9 cellular contexts compared by ENCODE assay signal in the genomic region with DNA sequence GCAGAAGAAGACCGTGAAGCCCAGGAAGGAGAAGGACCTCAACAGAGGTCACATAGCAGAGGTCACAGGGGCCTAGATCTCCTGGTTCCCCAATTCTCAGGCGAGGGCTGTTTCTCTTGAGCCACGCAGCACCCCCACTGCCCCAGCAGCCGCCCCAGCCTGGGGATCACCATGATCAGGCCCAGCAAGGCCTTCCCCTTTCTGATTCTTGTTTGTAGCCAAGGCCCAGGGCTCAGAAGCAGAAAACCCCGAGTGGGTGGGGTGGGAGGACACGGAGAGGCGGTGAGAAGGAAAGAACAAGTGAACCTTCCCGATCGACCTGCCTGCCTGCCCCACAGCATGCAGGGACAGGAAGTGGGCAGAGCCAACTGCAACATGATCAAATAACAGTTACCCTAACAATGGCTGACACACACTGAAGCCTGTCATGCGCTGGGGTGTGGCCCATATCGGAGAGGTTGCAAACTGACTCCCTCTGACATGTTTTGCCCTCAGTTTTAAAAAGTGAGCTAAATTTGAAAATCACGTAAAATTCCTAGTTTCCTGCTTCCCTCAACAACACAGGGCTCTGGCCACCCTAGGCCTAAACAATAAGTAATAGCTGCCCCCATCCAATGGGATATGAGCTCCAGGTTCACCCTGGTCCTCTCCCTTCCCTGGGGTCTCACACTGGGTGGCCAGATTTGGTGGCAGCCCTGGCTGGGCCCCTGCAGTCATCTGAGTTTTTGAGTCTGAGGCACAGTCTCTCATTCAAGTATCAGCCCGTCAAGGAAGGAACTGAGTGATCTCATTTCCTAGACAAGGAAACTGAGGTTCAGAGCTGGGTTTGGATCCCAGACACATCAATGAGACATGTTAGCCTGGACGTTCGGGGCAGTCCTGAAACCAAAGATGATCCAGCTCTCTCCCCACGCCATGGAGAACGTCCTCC. TPM values are rescaled to one million over a fixed set of nuclear protein-coding genes. Genes with fewer than 3 reads are reported as not detected.
DNase-seq lines count a peak whose midpoint lies in the region; ATAC-seq and TF ChIP-seq lines count a peak whose summit lies in the region.
"Had no signal": no experiment of that assay in that cellular context is flagged by ENCODE, and none has a peak within 500 bp of the region (broad histone marks: within the 10 kb centered on the region; RNA-seq: fewer than 3 reads in every experiment).

No MANE protein-coding gene starts in this region.

- DNase-seq in activated B cell treated with CpG ODN at 0.5 μM for 24 hours (peak; percentile 61), NCI-H524 treated with DMSO at 0.1 percent for 48 hours (lab: John Stamatoyannopoulos, UW) (no peak), HAP-1 (ENCODE audit: low spot score in 2 of 2) (no peak)
- DNase-seq in central memory CD8-positive, alpha-beta T cell (ENCODE audit: low spot score in 2 of 2): peak; percentile 47 to 68
- peak; percentile 78 for DNase-seq in stimulated activated naive B cell treated with anti-CD40 and anti-IgM and Interleukin-4, amounts not matched to agents 10 μg/mL and 1 μg/mL and 100 μg/mL, for 72 hours

- POLR2A ChIA-PET in activated B cell treated with CpG ODN at 0.5 μM for 24 hours (lab: Charles Lee): interaction anchor here (0.6 to 1.1 kb wide), 3 partner anchors 19 to 959 kb away, joined by 3 to 5 read pairs (median 3); partner anchors contain the start of gene STAU1

- peak overlapping the region; percentile 69 for H3K9ac ChIP-seq in mucosa of stomach (ENCODE audit: low read length)

- H3K36me3 Mint-ChIP-seq in activated B cell treated with CpG ODN at 0.5 μM for 24 hours (ENCODE audit: low read depth): peaks cover 32% of the 10 kb centered on the region
- H3K36me3 Mint-ChIP-seq in central memory CD8-positive, alpha-beta T cell (ENCODE audit: insufficient read depth): peaks cover 10% of the 10 kb centered on the region
- H3K36me3 Mint-ChIP-seq in stimulated activated naive B cell treated with anti-CD40 and anti-IgM and Interleukin-4, amounts not matched to agents 10 μg/mL and 1 μg/mL and 100 μg/mL, for 72 hours: peaks cover 41 to 45% of the 10 kb centered on the region in 2 donors

- peaks cover 77% of the 10 kb centered on the region for H3K4me1 ChIP-seq in mucosa of stomach (ENCODE audit: control insufficient read depth, insufficient read depth, low read length)
- H3K4me1 ChIP-seq in HAP-1: peaks cover 4% of the 10 kb centered on the region; the same call in 1 of the 2 replicates

- intact Hi-C loops in activated B cell treated with CpG ODN at 0.5 μM for 24 hours (cut with micrococcal nuclease): loop anchor here (1.0 kb wide), 1 partner anchor 35 kb away; no protein-coding TSS in a partner anchor

- peaks cover 48% of the 10 kb centered on the region for H3K4me1 Mint-ChIP-seq in activated B cell treated with CpG ODN at 0.5 μM for 24 hours
- H3K4me1 Mint-ChIP-seq in central memory CD8-positive, alpha-beta T cell: peaks cover 68% of the 10 kb centered on the region
- H3K4me1 Mint-ChIP-seq in stimulated activated naive B cell treated with anti-CD40 and anti-IgM and Interleukin-4, amounts not matched to agents 10 μg/mL and 1 μg/mL and 100 μg/mL, for 72 hours: peaks cover 42 to 74% of the 10 kb centered on the region in 2 donors

- H3K4me3 ChIP-seq in mucosa of stomach (ENCODE audit: low read length): no peak overlapping the region
- H3K4me3 ChIP-seq in HAP-1: no peak overlapping the region
- H3K4me3 ChIP-seq: body of pancreas had no signal

- ATAC-seq in GM18867 (IDR thresholded peaks at IDR 0.05; ENCODE audit: unreplicated experiment): peak; percentile 73
- ATAC-seq in HG03565 (IDR thresholded peaks at IDR 0.05; ENCODE audit: unreplicated experiment): peak; percentile 69
- peak; percentile 94 for ATAC-seq in activated B cell treated with CpG ODN at 0.5 μM for 24 hours (ENCODE audit: low read depth)
- peak; percentile 100 for ATAC-seq in central memory CD8-positive, alpha-beta T cell (replicated peaks; ENCODE audit: extremely low read depth, poor library complexity, severe bottlenecking)
- peak; percentile 95 for ATAC-seq in stimulated activated naive B cell treated with anti-CD40 and anti-IgM and Interleukin-4, amounts not matched to agents 10 μg/mL and 1 μg/mL and 100 μg/mL, for 72 hours (replicated peaks)
- ATAC-seq: body of pancreas had no signal

- no peak for TF ChIP-seq CTCF in activated B cell treated with CpG ODN at 0.5 μM for 24 hours (IDR thresholded peaks at IDR 0.05)

- no peaks in the 10 kb centered on the region for H3K9me3 Mint-ChIP-seq in activated B cell treated with CpG ODN at 0.5 μM for 24 hours
- no peaks in the 10 kb centered on the region for H3K9me3 Mint-ChIP-seq in central memory CD8-positive, alpha-beta T cell
- H3K9me3 Mint-ChIP-seq in stimulated activated naive B cell treated with anti-CD40 and anti-IgM and Interleukin-4, amounts not matched to agents 10 μg/mL and 1 μg/mL and 100 μg/mL, for 72 hours: no peaks in the 10 kb centered on the region

- no peaks in the 10 kb centered on the region for H3K27me3 ChIP-seq in mucosa of stomach (ENCODE audit: control insufficient read depth, insufficient read depth, low read length)
- H3K27me3 ChIP-seq in HAP-1 (ENCODE audit: low read depth): no peaks in the 10 kb centered on the region
- H3K27me3 ChIP-seq: body of pancreas had no signal

- peak overlapping the region; percentile 60 for H3K4me3 Mint-ChIP-seq in activated B cell treated with CpG ODN at 0.5 μM for 24 hours
- peak overlapping the region; percentile 75 for H3K4me3 Mint-ChIP-seq in central memory CD8-positive, alpha-beta T cell
- H3K4me3 Mint-ChIP-seq in stimulated activated naive B cell treated with anti-CD40 and anti-IgM and Interleukin-4, amounts not matched to agents 10 μg/mL and 1 μg/mL and 100 μg/mL, for 72 hours: peak overlapping the region; percentile 71 to 79

- H3K9me3 ChIP-seq in mucosa of stomach (ENCODE audit: control insufficient read depth, low read length) (no peaks in the 10 kb centered on the region), HAP-1 (no peaks in the 10 kb centered on the region)
- H3K9me3 ChIP-seq: body of pancreas had no signal

- CTCF ChIA-PET in activated B cell treated with CpG ODN at 0.5 μM for 24 hours (lab: Charles Lee): interaction anchor here (0.9 to 2.0 kb wide), 4 partner anchors 19 to 62 kb away, joined by 3 to 9 read pairs (median 4); no protein-coding TSS in a partner anchor

- H3K27ac Mint-ChIP-seq in activated B cell treated with CpG ODN at 0.5 μM for 24 hours: peak overlapping the region; percentile 90
- peak overlapping the region; percentile 88 for H3K27ac Mint-ChIP-seq in central memory CD8-positive, alpha-beta T cell (ENCODE audit: low read depth)
- H3K27ac Mint-ChIP-seq in stimulated activated naive B cell treated with anti-CD40 and anti-IgM and Interleukin-4, amounts not matched to agents 10 μg/mL and 1 μg/mL and 100 μg/mL, for 72 hours: peak overlapping the region; percentile 98

- peaks cover 14% of the 10 kb centered on the region for H3K36me3 ChIP-seq in mucosa of stomach (ENCODE audit: control insufficient read depth, insufficient read depth, low read length)
- H3K36me3 ChIP-seq in HAP-1 (replicated peaks): peaks cover 18% of the 10 kb centered on the region

- in situ Hi-C loops in HAP-1 (cut with MboI; ENCODE audit: low sequenced_read_pairs): no loop called here

- H3K27me3 Mint-ChIP-seq in activated B cell treated with CpG ODN at 0.5 μM for 24 hours: no peaks in the 10 kb centered on the region
- H3K27me3 Mint-ChIP-seq in central memory CD8-positive, alpha-beta T cell: no peaks in the 10 kb centered on the region
- no peaks in the 10 kb centered on the region for H3K27me3 Mint-ChIP-seq in stimulated activated naive B cell treated with anti-CD40 and anti-IgM and Interleukin-4, amounts not matched to agents 10 μg/mL and 1 μg/mL and 100 μg/mL, for 72 hours

RNA-seq across cellular contexts. Expression of gene PEDS1, which starts 6.5 kb away (rescaled TPM):
- 9.8 and 9.9 TPM in 2 replicates for total RNA-seq in activated B cell treated with CpG ODN at 0.5 μM for 24 hours

RNA-seq across cellular contexts. Expression of gene UBE2V1, which starts 34.0 kb away (rescaled TPM):
- 147 and 166 TPM in 2 replicates for total RNA-seq in activated B cell treated with CpG ODN at 0.5 μM for 24 hours

RNA-seq across cellular contexts. Expression of gene CEBPB, which starts 43.6 kb away (rescaled TPM):
- total RNA-seq in activated B cell treated with CpG ODN at 0.5 μM for 24 hours: 22.2 and 23.5 TPM in 2 replicates

Comparison
In these comparisons a context has a peak if more than half of its experiments do, and no peak if none do; other contexts are left out.
1. DNase-seq: peak in activated B cell treated with CpG ODN at 0.5 μM for 24 hours (single experiment), central memory CD8-positive, alpha-beta T cell (2 of 2) and stimulated activated naive B cell treated with anti-CD40 and anti-IgM and Interleukin-4, amounts not matched to agents 10 μg/mL and 1 μg/mL and 100 μg/mL, for 72 hours (single experiment); none in NCI-H524 treated with DMSO at 0.1 percent for 48 hours (single experiment) and HAP-1 (0 of 2).
2. Peak in every context shown above with its lines, with median percentiles within 50 percentile points of each other: ATAC-seq, H3K27ac Mint-ChIP-seq and H3K4me3 Mint-ChIP-seq.